In genomic region chr19:1046117-1046626, GRCh38 we compare ENCODE assay signal across 1 cellular context.
TF ChIP-seq lines count a peak whose summit lies in the region.

No MANE protein-coding gene starts in this region.

TF ChIP-seq in HepG2, 621 proteins besides CTCF, POLR2A, EP300 and RAD21 (continued from another document and continues in another):
- TF ChIP-seq U2AF2 (IDR thresholded peaks at IDR 0.05; ENCODE audit: low read depth, low read length): no peak
- TF ChIP-seq NKX3-1 (CRISPR knock-in tag; IDR thresholded peaks at IDR 0.05): peak; percentile 56; the same call in 1 of the 2 replicates
- TF ChIP-seq CREB3 (CRISPR knock-in tag; IDR thresholded peaks at IDR 0.05): 0 out of 2 replicates have a peak, but pooled peaks have one; percentile 49
- TF ChIP-seq ZNF589 (CRISPR knock-in tag; conservative IDR thresholded peaks at IDR 0.05): no peak
- TF ChIP-seq MLX (CRISPR knock-in tag; IDR thresholded peaks at IDR 0.05): peak; percentile 58; the same call in 1 of the 2 replicates
- TF ChIP-seq HNRNPL (IDR thresholded peaks at IDR 0.05; ENCODE audit: low read depth, low read length): no peak
- no peak for TF ChIP-seq PREB (CRISPR knock-in tag; IDR thresholded peaks at IDR 0.05)
- peak; percentile 98 for TF ChIP-seq MAX (IDR thresholded peaks at IDR 0.05)
- TF ChIP-seq ZNF792 (CRISPR knock-in tag; IDR thresholded peaks at IDR 0.05): 0 out of 2 replicates have a peak, but pooled peaks have one; percentile 30
- TF ChIP-seq ZNF687 (CRISPR knock-in tag; IDR thresholded peaks at IDR 0.05): peak; percentile 99
- TF ChIP-seq ZNF446 (CRISPR knock-in tag; IDR thresholded peaks at IDR 0.05): peak; percentile 79; the same call in 1 of the 2 replicates
- no peak for TF ChIP-seq ZBTB21 (CRISPR knock-in tag; IDR thresholded peaks at IDR 0.05)
- TF ChIP-seq ZNF567 (CRISPR knock-in tag; IDR thresholded peaks at IDR 0.05; ENCODE audit: borderline replicate concordance): no peak
- peak; percentile 29; the same call in 1 of the 2 replicates for TF ChIP-seq ZNF574 (CRISPR knock-in tag; IDR thresholded peaks at IDR 0.05)
- TF ChIP-seq SMAD1 (CRISPR knock-in tag; IDR thresholded peaks at IDR 0.05; ENCODE audit: borderline replicate concordance, low read depth): peak; percentile 64; the same call in 1 of the 2 replicates
- no peak for TF ChIP-seq GATAD1 (CRISPR knock-in tag; IDR thresholded peaks at IDR 0.05)
- TF ChIP-seq MBD4 (IDR thresholded peaks at IDR 0.05; ENCODE audit: borderline replicate concordance, low read length): no peak
- 0 out of 2 replicates have a peak, but pooled peaks have one; percentile 28 for TF ChIP-seq ELF3 (CRISPR knock-in tag; IDR thresholded peaks at IDR 0.05)
- TF ChIP-seq NR2F6 (IDR thresholded peaks at IDR 0.05): no peak
- peak; percentile 24; the same call in 1 of the 2 replicates for TF ChIP-seq NR2F6 (CRISPR knock-in tag; IDR thresholded peaks at IDR 0.05)
- peak in 1 of 2 experiments; percentile 40; a peak in 1 of 4 replicates for TF ChIP-seq HMGXB4 (CRISPR knock-in tag; IDR thresholded peaks at IDR 0.05; ENCODE audit: borderline replicate concordance in 1 of 2, low read depth in 1 of 2)
- peak; percentile 63; the same call in 1 of the 2 replicates for TF ChIP-seq ZIK1 (CRISPR knock-in tag; IDR thresholded peaks at IDR 0.05; ENCODE audit: borderline replicate concordance, low read depth)
- peak; percentile 83; the same call in 1 of the 2 replicates for TF ChIP-seq NFKB2 (CRISPR knock-in tag; IDR thresholded peaks at IDR 0.05; ENCODE audit: borderline replicate concordance)
- no peak for TF ChIP-seq ZBTB44 (CRISPR knock-in tag; IDR thresholded peaks at IDR 0.05)
- TF ChIP-seq ZNF761 (CRISPR knock-in tag; conservative IDR thresholded peaks at IDR 0.05): no peak
- peak; percentile 91 for TF ChIP-seq BCL3 (CRISPR knock-in tag; IDR thresholded peaks at IDR 0.05)
- no peak for TF ChIP-seq ZNF543 (CRISPR knock-in tag; IDR thresholded peaks at IDR 0.05)
- TF ChIP-seq NBN (conservative IDR thresholded peaks at IDR 0.05): no peak
- no peak for TF ChIP-seq ZNF652 (CRISPR knock-in tag; IDR thresholded peaks at IDR 0.05; ENCODE audit: borderline replicate concordance, low read depth)
- no peak for TF ChIP-seq ZNF512 (CRISPR knock-in tag; IDR thresholded peaks at IDR 0.05)
- peak; percentile 16; the same call in 1 of the 2 replicates for TF ChIP-seq AHDC1 (CRISPR knock-in tag; IDR thresholded peaks at IDR 0.05; ENCODE audit: borderline replicate concordance)
- TF ChIP-seq ZNF607 (CRISPR knock-in tag; IDR thresholded peaks at IDR 0.05; ENCODE audit: borderline replicate concordance): peak; percentile 81
- no peak for TF ChIP-seq CCDC6 (CRISPR knock-in tag; IDR thresholded peaks at IDR 0.05)
- no peak for TF ChIP-seq HMG20A (CRISPR knock-in tag; IDR thresholded peaks at IDR 0.05; ENCODE audit: borderline replicate concordance)
